ENCODE assay signal across 1 cellular context in genomic region chr9:122372856-122373845, GRCh38.
TF ChIP-seq lines count a peak whose summit lies in the region.

No MANE protein-coding gene starts in this region.

TF ChIP-seq in IMR-90, 13 proteins besides CTCF, POLR2A, EP300 and RAD21:
- TF ChIP-seq NFE2L2 (IDR thresholded peaks at IDR 0.05; ENCODE audit: low read depth, low read length) = no peak
- TF ChIP-seq RCOR1 (IDR thresholded peaks at IDR 0.05; ENCODE audit: insufficient replicate concordance, low read length) = no peak
